In genomic region chr3:39542588-39542988, GRCh38 we compare ENCODE assay signal across 14 cellular contexts.
"Had no signal": no experiment of that assay in that cellular context is flagged by ENCODE, and none has a peak within 500 bp of the region (broad histone marks: within the 10 kb centered on the region; RNA-seq: fewer than 3 reads in every experiment).

No MANE protein-coding gene starts in this region.

- H3K36me3 ChIP-seq: colonic mucosa, lower lobe of right lung, spleen, suprapubic skin, upper lobe of left lung had no signal

- H3K27me3 ChIP-seq: colonic mucosa, spleen, suprapubic skin, upper lobe of left lung had no signal

- H3K9me3 ChIP-seq: colonic mucosa, lower lobe of right lung, spleen, suprapubic skin, upper lobe of left lung had no signal

- ATAC-seq: left cardiac atrium; lower lobe of right lung; stimulated activated naive B cell treated with anti-CD40 and anti-IgM and Interleukin-4, amounts not matched to agents 10 μg/mL and 1 μg/mL and 100 μg/mL, for 72 hours had no signal

- H3K27ac ChIP-seq: colonic mucosa, lower lobe of right lung, suprapubic skin, upper lobe of left lung had no signal

- H3K4me3 Mint-ChIP-seq: activated T-helper 1 cell treated with anti-CD3 and anti-CD28 coated beads, Interleukin-12 subunit alpha, Interleukin-12 subunit beta, Interleukin-2, Interleukin-4 antibody, amounts not matched to agents 30 ng/mL and 10 ng/mL and 1 ng/mL, durations not matched to agents 14 hours and 24 hours and 36 hours; stimulated activated naive B cell treated with anti-CD40 and anti-IgM and Interleukin-4, amounts not matched to agents 10 μg/mL and 1 μg/mL and 100 μg/mL, for 72 hours; T-helper 1 cell treated with Interleukin-12 subunit alpha and Interleukin-12 subunit beta and Interleukin-4 antibody, amounts not matched to agents 30 μg/mL and 1 μg/mL, for 36 hours had no signal

- DNase-seq: activated CD4-positive, alpha-beta T cell treated with anti-CD3 and anti-CD28 coated beads, Interleukin-2, amount 50 U/mL, for 1 hour; activated naive CD4-positive, alpha-beta T cell treated with Interleukin-2 at 50 U/mL for 16 hours; colonic mucosa; effector CD4-positive, alpha-beta T cell; left cardiac atrium; lower lobe of right lung; spleen; stimulated activated CD4-positive, alpha-beta T cell treated with anti-CD3 and anti-CD28 coated beads, Interleukin-1b, Interleukin-23, amount 100 ng/mL, for 48 hours; stimulated activated naive B cell treated with anti-CD40 and anti-IgM and Interleukin-4, amounts not matched to agents 10 μg/mL and 1 μg/mL and 100 μg/mL, for 72 hours; upper lobe of left lung had no signal

- H3K27me3 Mint-ChIP-seq: progenitor cell of endocrine pancreas had no signal

- H3K27ac Mint-ChIP-seq: activated T-helper 1 cell treated with anti-CD3 and anti-CD28 coated beads, Interleukin-12 subunit alpha, Interleukin-12 subunit beta, Interleukin-2, Interleukin-4 antibody, amounts not matched to agents 30 ng/mL and 10 ng/mL and 1 ng/mL, durations not matched to agents 14 hours and 24 hours and 36 hours; progenitor cell of endocrine pancreas; stimulated activated naive B cell treated with anti-CD40 and anti-IgM and Interleukin-4, amounts not matched to agents 10 μg/mL and 1 μg/mL and 100 μg/mL, for 72 hours; T-helper 1 cell treated with Interleukin-12 subunit alpha and Interleukin-12 subunit beta and Interleukin-4 antibody, amounts not matched to agents 30 μg/mL and 1 μg/mL, for 36 hours had no signal

- H3K4me1 ChIP-seq: colonic mucosa, lower lobe of right lung, suprapubic skin, upper lobe of left lung had no signal

- H3K4me3 ChIP-seq: colonic mucosa, lower lobe of right lung, suprapubic skin had no signal

- H3K9me3 Mint-ChIP-seq: activated T-helper 1 cell treated with anti-CD3 and anti-CD28 coated beads, Interleukin-12 subunit alpha, Interleukin-12 subunit beta, Interleukin-2, Interleukin-4 antibody, amounts not matched to agents 30 ng/mL and 10 ng/mL and 1 ng/mL, durations not matched to agents 14 hours and 24 hours and 36 hours; T-helper 1 cell treated with Interleukin-12 subunit alpha and Interleukin-12 subunit beta and Interleukin-4 antibody, amounts not matched to agents 30 μg/mL and 1 μg/mL, for 36 hours had no signal
